In genomic region chr17:16380640-16381495, GRCh38 we compare ENCODE assay signal across 8 cellular contexts. TPM values are rescaled to one million over a fixed set of nuclear protein-coding genes. Genes with fewer than 3 reads are reported as not detected.
A peak's percentile ranks its signal among the peaks of the same experiment; 100 is the strongest.
DNase-seq lines count a peak whose midpoint lies in the region; ATAC-seq and TF ChIP-seq lines count a peak whose summit lies in the region.

Gene UBB, plus strand, starts transcription at chr17:16381091. Its CDS starts 817 bp downstream, at chr17:16381908.

- H3K27ac ChIP-seq in CD4-positive, alpha-beta T cell (ENCODE audit: low read depth, low read length): peak within 1 kb of the TSS; percentile 94
- H3K27ac ChIP-seq in effector memory CD4-positive, alpha-beta T cell (ENCODE audit: insufficient read depth, low read length, poor library complexity, severe bottlenecking): peak within 1 kb of the TSS; percentile 90

- H3K27ac Mint-ChIP-seq in CD4-positive, alpha-beta T cell: peak within 1 kb of the TSS; percentile 97

- peak; percentile 89 to 96 (median 92) for DNase-seq in CD4-positive, alpha-beta T cell
- DNase-seq in NK-92 treated with Interleukin-12 subunit alpha and Interleukin-12 subunit beta, amount 100 ng/mL, for 24 hours (lab: John Stamatoyannopoulos, UW): peak; percentile 85
- DNase-seq in activated CD8-positive, alpha-beta memory T cell treated with anti-CD3 and anti-CD28 coated beads for 24 hours: peak; percentile 94
- DNase-seq in effector memory CD4-positive, alpha-beta T cell: peak; percentile 92 to 94 (median 93)
- DNase-seq in medulla oblongata (ENCODE audit: extremely low spot score): peak; percentile 97
- peak; percentile 88 for DNase-seq in stimulated activated CD8-positive, alpha-beta memory T cell treated with anti-CD3 and anti-CD28 coated beads, Interleukin-12 subunit alpha, Interleukin-12 subunit beta, amount 100 ng/mL, for 1 hour (ENCODE audit: low read depth)

- intact Hi-C loops in CD4-positive, alpha-beta T cell (cut with DNase I, micrococcal nuclease): loop anchor here (1.0 to 2.0 kb wide), 3 partner anchors 28 to 58 kb away; partner anchors contain the start of gene CENPV (in 1 of the 2)

- H3K27me3 ChIP-seq in CD4-positive, alpha-beta T cell (ENCODE audit: control insufficient read depth, insufficient read depth, low read length): no peaks in the 10 kb centered on the region
- H3K27me3 ChIP-seq in effector memory CD4-positive, alpha-beta T cell (replicated peaks; ENCODE audit: control insufficient read depth, insufficient read depth, low read length, poor library complexity, severe bottlenecking): no peaks in the 10 kb centered on the region

- H3K36me3 Mint-ChIP-seq in CD4-positive, alpha-beta T cell (ENCODE audit: low read depth): peaks cover 43% of the 10 kb centered on the region

- H3K36me3 ChIP-seq in effector memory CD4-positive, alpha-beta T cell (ENCODE audit: control insufficient read depth, insufficient read depth, low read length): peaks cover 15% of the 10 kb centered on the region

- H3K4me3 Mint-ChIP-seq in CD4-positive, alpha-beta T cell: peak within 1 kb of the TSS; percentile 91

- peaks cover 7% of the 10 kb centered on the region for H3K4me1 ChIP-seq in effector memory CD4-positive, alpha-beta T cell (ENCODE audit: control insufficient read depth, insufficient read depth, low read length, poor library complexity, severe bottlenecking)

- no peaks in the 10 kb centered on the region for H3K9me3 Mint-ChIP-seq in CD4-positive, alpha-beta T cell

- H3K4me3 ChIP-seq in effector memory CD4-positive, alpha-beta T cell (ENCODE audit: insufficient read depth, low read depth, low read length, poor library complexity, severe bottlenecking): peak within 1 kb of the TSS; percentile 62

- peak; percentile 95 for ATAC-seq in CD4-positive, alpha-beta T cell (ENCODE audit: poor library complexity)
- ATAC-seq in GM19397 (IDR thresholded peaks at IDR 0.05; ENCODE audit: unreplicated experiment): peak; percentile 93
- peak; percentile 47 for ATAC-seq in HG03575 (IDR thresholded peaks at IDR 0.05; ENCODE audit: extremely low read depth, insufficient number of reproducible peaks, low FRiP score, unreplicated experiment)

- TF ChIP-seq CTCF in CD4-positive, alpha-beta T cell (IDR thresholded peaks at IDR 0.05): no peak

- no peaks in the 10 kb centered on the region for H3K9me3 ChIP-seq in CD4-positive, alpha-beta T cell (ENCODE audit: control insufficient read depth, low read length)
- H3K9me3 ChIP-seq in effector memory CD4-positive, alpha-beta T cell (ENCODE audit: control insufficient read depth, low read length): no peaks in the 10 kb centered on the region

- peaks cover 4% of the 10 kb centered on the region for H3K27me3 Mint-ChIP-seq in CD4-positive, alpha-beta T cell

- CTCF ChIA-PET in CD4-positive, alpha-beta T cell (lab: Charles Lee): interaction anchor here (0.6 to 1.5 kb wide), 4 partner anchors 17 to 35 kb away, joined by 3 to 5 read pairs (median 4); partner anchors contain the start of genes CENPV and TRPV2

- POLR2A ChIA-PET in CD4-positive, alpha-beta T cell (lab: Charles Lee): interaction anchor here (0.6 to 2.6 kb wide), 29 partner anchors 10 to 484 kb away, joined by 3 to 56 read pairs (median 4); partner anchors contain the start of genes CENPV, LRRC75A, NCOR1 and TRPV2

- peaks cover 46% of the 10 kb centered on the region for H3K4me1 Mint-ChIP-seq in CD4-positive, alpha-beta T cell (ENCODE audit: low read depth)

RNA-seq across cellular contexts. Expression of gene UBB, which starts in this region (rescaled TPM):
- total RNA-seq in CD4-positive, alpha-beta T cell: 100 to 1,000 TPM; 646 to 647 TPM

Comparison
In these comparisons a context has a peak if more than half of its experiments do, and no peak if none do; other contexts are left out.
1. Peak in every context shown above with its lines: DNase-seq, ATAC-seq, H3K4me3 ChIP-seq and H3K27ac ChIP-seq.